38 cellular contexts compared by ENCODE assay signal in genomic region chr3:118337649-118338048, GRCh38.
"Had no signal": no experiment of that assay in that cellular context is flagged by ENCODE, and none has a peak within 500 bp of the region (broad histone marks: within the 10 kb centered on the region; RNA-seq: fewer than 3 reads in every experiment).

No MANE protein-coding gene starts in this region.

- FAIRE-seq: bronchial epithelial cell, TTC549 had no signal

- H3K27me3 Mint-ChIP-seq: activated B cell treated with CpG ODN at 0.5 μM for 24 hours; activated CD4-positive, alpha-beta memory T cell treated with anti-CD3 and anti-CD28 coated beads for 36 hours; activated CD4-positive, alpha-beta T cell treated with anti-CD3 and anti-CD28 coated beads, Interleukin-2, amount 10 ng/mL, durations not matched to agents 24 days and 14 days; activated CD8-positive, alpha-beta T cell treated with anti-CD3 and anti-CD28 coated beads for 36 hours; activated naive CD4-positive, alpha-beta T cell treated with anti-CD3 and anti-CD28 coated beads, Interleukin-2, amount 50 U/mL, for 24 hours; activated naive CD8-positive, alpha-beta T cell; activated naive CD8-positive, alpha-beta T cell treated with anti-CD3 and anti-CD28 coated beads, Interleukin-2, amount 10 ng/mL, durations not matched to agents 7 days and 5 days; activated naive CD8-positive, alpha-beta T cell treated with anti-CD3 and anti-CD28 coated beads, Interleukin-2, amount 50 U/mL, for 24 hours; activated T-helper 17 cell treated with anti-CD3 and anti-CD28 coated beads, Interleukin-2, amount 50 U/mL, for 72 hours; central memory CD8-positive, alpha-beta T cell had no signal

- H3K4me1 Mint-ChIP-seq: activated B cell treated with CpG ODN at 0.5 μM for 24 hours; activated CD4-positive, alpha-beta T cell treated with anti-CD3 and anti-CD28 coated beads, Interleukin-2, amount 10 ng/mL, durations not matched to agents 24 days and 14 days; activated naive CD4-positive, alpha-beta T cell treated with anti-CD3 and anti-CD28 coated beads, Interleukin-2, amount 50 U/mL, for 24 hours; activated naive CD8-positive, alpha-beta T cell treated with anti-CD3 and anti-CD28 coated beads, Interleukin-2, amount 10 ng/mL, durations not matched to agents 7 days and 5 days; activated naive CD8-positive, alpha-beta T cell treated with anti-CD3 and anti-CD28 coated beads, Interleukin-2, amount 50 U/mL, for 24 hours; activated T-helper 17 cell treated with anti-CD3 and anti-CD28 coated beads, Interleukin-2, amount 50 U/mL, for 72 hours; brain; central memory CD8-positive, alpha-beta T cell had no signal

- DNase-seq: activated B cell treated with CpG ODN at 0.5 μM for 24 hours; activated CD4-positive, alpha-beta memory T cell treated with anti-CD3 and anti-CD28 coated beads for 36 hours; activated CD4-positive, alpha-beta T cell treated with anti-CD3 and anti-CD28 coated beads for 4 hours; activated CD4-positive, alpha-beta T cell treated with anti-CD3 and anti-CD28 coated beads, Interleukin-2, amount 10 ng/mL, durations not matched to agents 24 days and 14 days; activated CD4-positive, alpha-beta T cell treated with anti-CD3 and anti-CD28 coated beads, Interleukin-2, amount 50 U/mL, for 1 hour; activated CD4-positive, alpha-beta T cell treated with anti-CD3 and anti-CD28 coated beads, Interleukin-2, amount 50 U/mL, for 4 hours; activated CD4-positive, CD25-positive, alpha-beta regulatory T cell treated with anti-CD3 and anti-CD28 coated beads, Interleukin-2, amount 50 U/mL, for 72 hours; activated CD8-positive, alpha-beta memory T cell treated with anti-CD3 and anti-CD28 coated beads, Interleukin-2, amount 50 U/mL, for 4 hours; activated CD8-positive, alpha-beta T cell treated with anti-CD3 and anti-CD28 coated beads for 36 hours; activated effector memory CD4-positive, alpha-beta T cell treated with anti-CD3 and anti-CD28 coated beads, Interleukin-2, amount 50 U/mL, for 16 hours; activated gamma-delta T cell treated with Interleukin-2 at 50 U/mL for 16 hours; activated naive CD4-positive, alpha-beta T cell; activated naive CD4-positive, alpha-beta T cell treated with anti-CD3 and anti-CD28 coated beads for 36 hours; activated naive CD8-positive, alpha-beta T cell treated with anti-CD3 and anti-CD28 coated beads, Interleukin-2, amount 10 ng/mL, durations not matched to agents 7 days and 5 days; activated naive CD8-positive, alpha-beta T cell treated with anti-CD3 and anti-CD28 coated beads, Interleukin-2, amount 50 U/mL, for 24 hours; activated T-cell treated with anti-CD3 and anti-CD28 coated beads for 4 hours; activated T-cell treated with anti-CD3 and anti-CD28 coated beads, Interleukin-2, amount 50 U/mL, for 1 hour; activated T-cell treated with anti-CD3 and anti-CD28 coated beads, Interleukin-2, amount 50 U/mL, for 4 hours; activated T-cell treated with anti-CD3 and anti-CD28 coated beads, Interleukin-2, amount 50 U/mL, for 72 hours; amygdala; anterior cingulate cortex; caudate nucleus; cerebellar nuclear complex; T-helper 2 cell; T-helper 9 cell had no signal

- H3K4me3 ChIP-seq: ascending aorta, cardiac muscle cell had no signal

- H3K27ac ChIP-seq: ascending aorta, cardiac muscle cell, VCaP had no signal

- H3K9me3 Mint-ChIP-seq: central memory CD8-positive, alpha-beta T cell had no signal

- H3K4me1 ChIP-seq: ascending aorta had no signal

- H3K27me3 ChIP-seq: ascending aorta, cardiac muscle cell had no signal

- H3K4me3 Mint-ChIP-seq: activated B cell treated with CpG ODN at 0.5 μM for 24 hours; activated CD4-positive, alpha-beta memory T cell treated with anti-CD3 and anti-CD28 coated beads for 36 hours; activated CD4-positive, alpha-beta T cell treated with anti-CD3 and anti-CD28 coated beads, Interleukin-2, amount 10 ng/mL, durations not matched to agents 24 days and 14 days; activated CD8-positive, alpha-beta T cell treated with anti-CD3 and anti-CD28 coated beads for 36 hours; activated naive CD4-positive, alpha-beta T cell treated with anti-CD3 and anti-CD28 coated beads for 36 hours; activated naive CD4-positive, alpha-beta T cell treated with anti-CD3 and anti-CD28 coated beads, Interleukin-2, amount 50 U/mL, for 24 hours; activated naive CD8-positive, alpha-beta T cell; activated naive CD8-positive, alpha-beta T cell treated with anti-CD3 and anti-CD28 coated beads, Interleukin-2, amount 10 ng/mL, durations not matched to agents 7 days and 5 days; activated naive CD8-positive, alpha-beta T cell treated with anti-CD3 and anti-CD28 coated beads, Interleukin-2, amount 50 U/mL, for 24 hours; activated T-cell treated with anti-CD3 and anti-CD28 coated beads, Interleukin-2, amount 50 U/mL, for 4 hours; activated T-cell treated with anti-CD3 and anti-CD28 coated beads, Interleukin-2, amount 50 U/mL, for 72 hours; activated T-helper 1 cell treated with anti-CD3 and anti-CD28 coated beads, Interleukin-12 subunit alpha, Interleukin-12 subunit beta, Interleukin-2, Interleukin-4 antibody, amounts not matched to agents 30 ng/mL and 10 ng/mL and 1 ng/mL, durations not matched to agents 14 hours and 24 hours and 36 hours; activated T-helper 17 cell treated with anti-CD3 and anti-CD28 coated beads, Interleukin-2, amount 50 U/mL, for 72 hours; brain; central memory CD8-positive, alpha-beta T cell; T-helper 1 cell treated with Interleukin-12 subunit alpha and Interleukin-12 subunit beta and Interleukin-4 antibody, amounts not matched to agents 30 μg/mL and 1 μg/mL, for 36 hours; T-helper 2 cell treated with Interferon-gamma antibody and Interleukin-4, amounts not matched to agents 5 μg/mL and 100 μg/mL, for 36 hours had no signal

- H3K9me3 ChIP-seq: ascending aorta had no signal

- H3K36me3 ChIP-seq: ascending aorta, cardiac muscle cell had no signal

- H3K36me3 Mint-ChIP-seq: activated CD4-positive, alpha-beta memory T cell treated with anti-CD3 and anti-CD28 coated beads for 36 hours; activated naive CD4-positive, alpha-beta T cell treated with anti-CD3 and anti-CD28 coated beads, Interleukin-2, amount 50 U/mL, for 24 hours; activated naive CD8-positive, alpha-beta T cell; brain had no signal

- ATAC-seq: activated CD8-positive, alpha-beta T cell treated with anti-CD3 and anti-CD28 coated beads for 36 hours; activated naive CD8-positive, alpha-beta T cell treated with anti-CD3 and anti-CD28 coated beads, Interleukin-2, amount 50 U/mL, for 24 hours; activated T-cell treated with anti-CD3 and anti-CD28 coated beads, Interleukin-2, amount 50 U/mL, for 4 hours; activated T-cell treated with anti-CD3 and anti-CD28 coated beads, Interleukin-2, amount 50 U/mL, for 72 hours; activated T-helper 17 cell treated with anti-CD3 and anti-CD28 coated beads, Interleukin-2, amount 50 U/mL, for 72 hours had no signal

- H3K27ac Mint-ChIP-seq: activated B cell treated with CpG ODN at 0.5 μM for 24 hours; activated CD4-positive, alpha-beta memory T cell treated with anti-CD3 and anti-CD28 coated beads for 36 hours; activated CD4-positive, alpha-beta T cell treated with anti-CD3 and anti-CD28 coated beads, Interleukin-2, amount 10 ng/mL, durations not matched to agents 24 days and 14 days; activated CD8-positive, alpha-beta T cell treated with anti-CD3 and anti-CD28 coated beads for 36 hours; activated naive CD4-positive, alpha-beta T cell treated with anti-CD3 and anti-CD28 coated beads for 36 hours; activated naive CD4-positive, alpha-beta T cell treated with anti-CD3 and anti-CD28 coated beads, Interleukin-2, amount 50 U/mL, for 24 hours; activated naive CD8-positive, alpha-beta T cell; activated naive CD8-positive, alpha-beta T cell treated with anti-CD3 and anti-CD28 coated beads, Interleukin-2, amount 10 ng/mL, durations not matched to agents 7 days and 5 days; activated naive CD8-positive, alpha-beta T cell treated with anti-CD3 and anti-CD28 coated beads, Interleukin-2, amount 50 U/mL, for 24 hours; activated T-cell treated with anti-CD3 and anti-CD28 coated beads, Interleukin-2, amount 50 U/mL, for 72 hours; activated T-helper 1 cell treated with anti-CD3 and anti-CD28 coated beads, Interleukin-12 subunit alpha, Interleukin-12 subunit beta, Interleukin-2, Interleukin-4 antibody, amounts not matched to agents 30 ng/mL and 10 ng/mL and 1 ng/mL, durations not matched to agents 14 hours and 24 hours and 36 hours; activated T-helper 17 cell treated with anti-CD3 and anti-CD28 coated beads, Interleukin-2, amount 50 U/mL, for 72 hours; brain; T-helper 1 cell treated with Interleukin-12 subunit alpha and Interleukin-12 subunit beta and Interleukin-4 antibody, amounts not matched to agents 30 μg/mL and 1 μg/mL, for 36 hours; T-helper 2 cell treated with Interferon-gamma antibody and Interleukin-4, amounts not matched to agents 5 μg/mL and 100 μg/mL, for 36 hours had no signal
